1 cellular context compared by ENCODE assay signal in the genomic region with DNA sequence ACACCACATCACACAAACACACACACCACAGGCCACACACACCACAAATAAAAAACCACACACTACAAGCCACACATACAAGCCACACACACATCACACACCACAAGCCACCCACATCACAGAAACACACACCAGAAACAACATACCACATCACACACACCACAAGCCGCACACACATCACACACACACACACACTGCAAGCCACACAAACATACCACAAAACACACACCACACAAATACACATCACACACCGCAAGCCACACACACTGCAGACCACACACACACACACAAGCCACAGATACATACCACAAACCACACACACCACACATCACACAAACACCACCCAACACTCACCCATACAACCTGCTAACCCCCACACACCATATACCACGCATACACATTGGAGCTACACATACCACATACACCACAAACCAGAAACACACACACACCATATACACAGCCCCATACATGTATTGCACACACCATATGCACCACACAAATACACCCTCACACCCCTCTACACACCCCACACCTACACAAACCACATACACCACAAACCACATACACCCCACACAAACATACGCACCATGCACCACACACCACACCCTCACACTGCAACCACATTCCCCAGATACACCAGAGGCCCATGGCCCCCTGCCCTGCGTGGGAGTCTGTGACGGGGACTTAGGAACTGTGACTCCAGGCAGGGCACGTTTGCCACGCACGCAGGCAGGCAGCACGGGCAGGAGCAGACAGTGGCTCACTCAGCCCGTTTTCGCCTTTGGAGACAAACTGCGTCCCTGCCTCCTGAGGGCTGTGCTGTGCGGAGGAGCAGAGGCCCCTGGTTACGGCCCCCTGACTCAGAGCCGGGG.
A peak's percentile ranks its signal among the peaks of the same experiment; 100 is the strongest.
TF ChIP-seq lines count a peak whose summit lies in the region.

No MANE protein-coding gene starts in this region.

TF ChIP-seq in HepG2, 621 proteins besides CTCF, POLR2A, EP300 and RAD21:
- TF ChIP-seq, protein P1, sequence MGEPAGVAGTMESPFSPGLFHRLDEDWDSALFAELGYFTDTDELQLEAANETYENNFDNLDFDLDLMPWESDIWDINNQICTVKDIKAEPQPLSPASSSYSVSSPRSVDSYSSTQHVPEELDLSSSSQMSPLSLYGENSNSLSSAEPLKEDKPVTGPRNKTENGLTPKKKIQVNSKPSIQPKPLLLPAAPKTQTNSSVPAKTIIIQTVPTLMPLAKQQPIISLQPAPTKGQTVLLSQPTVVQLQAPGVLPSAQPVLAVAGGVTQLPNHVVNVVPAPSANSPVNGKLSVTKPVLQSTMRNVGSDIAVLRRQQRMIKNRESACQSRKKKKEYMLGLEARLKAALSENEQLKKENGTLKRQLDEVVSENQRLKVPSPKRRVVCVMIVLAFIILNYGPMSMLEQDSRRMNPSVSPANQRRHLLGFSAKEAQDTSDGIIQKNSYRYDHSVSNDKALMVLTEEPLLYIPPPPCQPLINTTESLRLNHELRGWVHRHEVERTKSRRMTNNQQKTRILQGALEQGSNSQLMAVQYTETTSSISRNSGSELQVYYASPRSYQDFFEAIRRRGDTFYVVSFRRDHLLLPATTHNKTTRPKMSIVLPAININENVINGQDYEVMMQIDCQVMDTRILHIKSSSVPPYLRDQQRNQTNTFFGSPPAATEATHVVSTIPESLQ (CRISPR knock-in tag; conservative IDR thresholded peaks at IDR 0.05) = no peak
- TF ChIP-seq MTA1 (CRISPR knock-in tag; IDR thresholded peaks at IDR 0.05; ENCODE audit: borderline replicate concordance) = no peak
- TF ChIP-seq HMG20A (CRISPR knock-in tag; IDR thresholded peaks at IDR 0.05; ENCODE audit: borderline replicate concordance) = no peak
- no peak for TF ChIP-seq PHF5A (CRISPR knock-in tag; IDR thresholded peaks at IDR 0.05; ENCODE audit: low read depth, unreplicated experiment)
- no peak for TF ChIP-seq CBX5 (CRISPR knock-in tag; IDR thresholded peaks at IDR 0.05; ENCODE audit: borderline replicate concordance)
- no peak for TF ChIP-seq ZNF83 (CRISPR knock-in tag; IDR thresholded peaks at IDR 0.05; ENCODE audit: borderline replicate concordance)
- TF ChIP-seq, protein P2, sequence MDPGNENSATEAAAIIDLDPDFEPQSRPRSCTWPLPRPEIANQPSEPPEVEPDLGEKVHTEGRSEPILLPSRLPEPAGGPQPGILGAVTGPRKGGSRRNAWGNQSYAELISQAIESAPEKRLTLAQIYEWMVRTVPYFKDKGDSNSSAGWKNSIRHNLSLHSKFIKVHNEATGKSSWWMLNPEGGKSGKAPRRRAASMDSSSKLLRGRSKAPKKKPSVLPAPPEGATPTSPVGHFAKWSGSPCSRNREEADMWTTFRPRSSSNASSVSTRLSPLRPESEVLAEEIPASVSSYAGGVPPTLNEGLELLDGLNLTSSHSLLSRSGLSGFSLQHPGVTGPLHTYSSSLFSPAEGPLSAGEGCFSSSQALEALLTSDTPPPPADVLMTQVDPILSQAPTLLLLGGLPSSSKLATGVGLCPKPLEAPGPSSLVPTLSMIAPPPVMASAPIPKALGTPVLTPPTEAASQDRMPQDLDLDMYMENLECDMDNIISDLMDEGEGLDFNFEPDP (CRISPR knock-in tag; conservative IDR thresholded peaks at IDR 0.05) = no peak
- no peak for TF ChIP-seq RFX1 (IDR thresholded peaks at IDR 0.05)
- TF ChIP-seq, protein P3, sequence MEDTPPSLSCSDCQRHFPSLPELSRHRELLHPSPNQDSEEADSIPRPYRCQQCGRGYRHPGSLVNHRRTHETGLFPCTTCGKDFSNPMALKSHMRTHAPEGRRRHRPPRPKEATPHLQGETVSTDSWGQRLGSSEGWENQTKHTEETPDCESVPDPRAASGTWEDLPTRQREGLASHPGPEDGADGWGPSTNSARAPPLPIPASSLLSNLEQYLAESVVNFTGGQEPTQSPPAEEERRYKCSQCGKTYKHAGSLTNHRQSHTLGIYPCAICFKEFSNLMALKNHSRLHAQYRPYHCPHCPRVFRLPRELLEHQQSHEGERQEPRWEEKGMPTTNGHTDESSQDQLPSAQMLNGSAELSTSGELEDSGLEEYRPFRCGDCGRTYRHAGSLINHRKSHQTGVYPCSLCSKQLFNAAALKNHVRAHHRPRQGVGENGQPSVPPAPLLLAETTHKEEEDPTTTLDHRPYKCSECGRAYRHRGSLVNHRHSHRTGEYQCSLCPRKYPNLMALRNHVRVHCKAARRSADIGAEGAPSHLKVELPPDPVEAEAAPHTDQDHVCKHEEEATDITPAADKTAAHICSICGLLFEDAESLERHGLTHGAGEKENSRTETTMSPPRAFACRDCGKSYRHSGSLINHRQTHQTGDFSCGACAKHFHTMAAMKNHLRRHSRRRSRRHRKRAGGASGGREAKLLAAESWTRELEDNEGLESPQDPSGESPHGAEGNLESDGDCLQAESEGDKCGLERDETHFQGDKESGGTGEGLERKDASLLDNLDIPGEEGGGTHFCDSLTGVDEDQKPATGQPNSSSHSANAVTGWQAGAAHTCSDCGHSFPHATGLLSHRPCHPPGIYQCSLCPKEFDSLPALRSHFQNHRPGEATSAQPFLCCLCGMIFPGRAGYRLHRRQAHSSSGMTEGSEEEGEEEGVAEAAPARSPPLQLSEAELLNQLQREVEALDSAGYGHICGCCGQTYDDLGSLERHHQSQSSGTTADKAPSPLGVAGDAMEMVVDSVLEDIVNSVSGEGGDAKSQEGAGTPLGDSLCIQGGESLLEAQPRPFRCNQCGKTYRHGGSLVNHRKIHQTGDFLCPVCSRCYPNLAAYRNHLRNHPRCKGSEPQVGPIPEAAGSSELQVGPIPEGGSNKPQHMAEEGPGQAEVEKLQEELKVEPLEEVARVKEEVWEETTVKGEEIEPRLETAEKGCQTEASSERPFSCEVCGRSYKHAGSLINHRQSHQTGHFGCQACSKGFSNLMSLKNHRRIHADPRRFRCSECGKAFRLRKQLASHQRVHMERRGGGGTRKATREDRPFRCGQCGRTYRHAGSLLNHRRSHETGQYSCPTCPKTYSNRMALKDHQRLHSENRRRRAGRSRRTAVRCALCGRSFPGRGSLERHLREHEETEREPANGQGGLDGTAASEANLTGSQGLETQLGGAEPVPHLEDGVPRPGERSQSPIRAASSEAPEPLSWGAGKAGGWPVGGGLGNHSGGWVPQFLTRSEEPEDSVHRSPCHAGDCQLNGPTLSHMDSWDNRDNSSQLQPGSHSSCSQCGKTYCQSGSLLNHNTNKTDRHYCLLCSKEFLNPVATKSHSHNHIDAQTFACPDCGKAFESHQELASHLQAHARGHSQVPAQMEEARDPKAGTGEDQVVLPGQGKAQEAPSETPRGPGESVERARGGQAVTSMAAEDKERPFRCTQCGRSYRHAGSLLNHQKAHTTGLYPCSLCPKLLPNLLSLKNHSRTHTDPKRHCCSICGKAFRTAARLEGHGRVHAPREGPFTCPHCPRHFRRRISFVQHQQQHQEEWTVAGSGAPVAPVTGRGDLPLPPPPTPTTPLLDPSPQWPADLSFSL (CRISPR knock-in tag; IDR thresholded peaks at IDR 0.05) = peak; percentile 81; the same call in 1 of the 2 replicates
- no peak for TF ChIP-seq GZF1 (CRISPR knock-in tag; IDR thresholded peaks at IDR 0.05)
- TF ChIP-seq, protein P4, sequence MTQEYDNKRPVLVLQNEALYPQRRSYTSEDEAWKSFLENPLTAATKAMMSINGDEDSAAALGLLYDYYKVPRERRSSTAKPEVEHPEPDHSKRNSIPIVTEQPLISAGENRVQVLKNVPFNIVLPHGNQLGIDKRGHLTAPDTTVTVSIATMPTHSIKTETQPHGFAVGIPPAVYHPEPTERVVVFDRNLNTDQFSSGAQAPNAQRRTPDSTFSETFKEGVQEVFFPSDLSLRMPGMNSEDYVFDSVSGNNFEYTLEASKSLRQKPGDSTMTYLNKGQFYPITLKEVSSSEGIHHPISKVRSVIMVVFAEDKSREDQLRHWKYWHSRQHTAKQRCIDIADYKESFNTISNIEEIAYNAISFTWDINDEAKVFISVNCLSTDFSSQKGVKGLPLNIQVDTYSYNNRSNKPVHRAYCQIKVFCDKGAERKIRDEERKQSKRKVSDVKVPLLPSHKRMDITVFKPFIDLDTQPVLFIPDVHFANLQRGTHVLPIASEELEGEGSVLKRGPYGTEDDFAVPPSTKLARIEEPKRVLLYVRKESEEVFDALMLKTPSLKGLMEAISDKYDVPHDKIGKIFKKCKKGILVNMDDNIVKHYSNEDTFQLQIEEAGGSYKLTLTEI (CRISPR knock-in tag; conservative IDR thresholded peaks at IDR 0.05) = no peak
- TF ChIP-seq, protein P5, sequence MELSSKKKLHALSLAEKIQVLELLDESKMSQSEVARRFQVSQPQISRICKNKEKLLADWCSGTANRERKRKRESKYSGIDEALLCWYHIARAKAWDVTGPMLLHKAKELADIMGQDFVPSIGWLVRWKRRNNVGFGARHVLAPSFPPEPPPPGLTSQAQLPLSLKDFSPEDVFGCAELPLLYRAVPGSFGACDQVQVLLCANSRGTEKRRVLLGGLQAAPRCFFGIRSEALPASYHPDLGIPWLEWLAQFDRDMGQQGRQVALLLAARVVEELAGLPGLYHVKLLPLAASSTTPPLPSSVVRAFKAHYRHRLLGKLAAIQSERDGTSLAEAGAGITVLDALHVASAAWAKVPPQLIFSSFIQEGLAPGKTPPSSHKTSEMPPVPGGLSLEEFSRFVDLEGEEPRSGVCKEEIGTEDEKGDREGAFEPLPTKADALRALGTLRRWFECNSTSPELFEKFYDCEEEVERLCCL (CRISPR knock-in tag; IDR thresholded peaks at IDR 0.05; ENCODE audit: borderline replicate concordance) = no peak
- 0 out of 2 replicates have a peak, but pooled peaks have one; percentile 45 for TF ChIP-seq ZNF207 (IDR thresholded peaks at IDR 0.05; ENCODE audit: borderline replicate concordance)
- TF ChIP-seq ATM (IDR thresholded peaks at IDR 0.05; ENCODE audit: borderline replicate concordance) = 0 out of 2 replicates have a peak, but pooled peaks have one; percentile 7
- TF ChIP-seq, protein P6, sequence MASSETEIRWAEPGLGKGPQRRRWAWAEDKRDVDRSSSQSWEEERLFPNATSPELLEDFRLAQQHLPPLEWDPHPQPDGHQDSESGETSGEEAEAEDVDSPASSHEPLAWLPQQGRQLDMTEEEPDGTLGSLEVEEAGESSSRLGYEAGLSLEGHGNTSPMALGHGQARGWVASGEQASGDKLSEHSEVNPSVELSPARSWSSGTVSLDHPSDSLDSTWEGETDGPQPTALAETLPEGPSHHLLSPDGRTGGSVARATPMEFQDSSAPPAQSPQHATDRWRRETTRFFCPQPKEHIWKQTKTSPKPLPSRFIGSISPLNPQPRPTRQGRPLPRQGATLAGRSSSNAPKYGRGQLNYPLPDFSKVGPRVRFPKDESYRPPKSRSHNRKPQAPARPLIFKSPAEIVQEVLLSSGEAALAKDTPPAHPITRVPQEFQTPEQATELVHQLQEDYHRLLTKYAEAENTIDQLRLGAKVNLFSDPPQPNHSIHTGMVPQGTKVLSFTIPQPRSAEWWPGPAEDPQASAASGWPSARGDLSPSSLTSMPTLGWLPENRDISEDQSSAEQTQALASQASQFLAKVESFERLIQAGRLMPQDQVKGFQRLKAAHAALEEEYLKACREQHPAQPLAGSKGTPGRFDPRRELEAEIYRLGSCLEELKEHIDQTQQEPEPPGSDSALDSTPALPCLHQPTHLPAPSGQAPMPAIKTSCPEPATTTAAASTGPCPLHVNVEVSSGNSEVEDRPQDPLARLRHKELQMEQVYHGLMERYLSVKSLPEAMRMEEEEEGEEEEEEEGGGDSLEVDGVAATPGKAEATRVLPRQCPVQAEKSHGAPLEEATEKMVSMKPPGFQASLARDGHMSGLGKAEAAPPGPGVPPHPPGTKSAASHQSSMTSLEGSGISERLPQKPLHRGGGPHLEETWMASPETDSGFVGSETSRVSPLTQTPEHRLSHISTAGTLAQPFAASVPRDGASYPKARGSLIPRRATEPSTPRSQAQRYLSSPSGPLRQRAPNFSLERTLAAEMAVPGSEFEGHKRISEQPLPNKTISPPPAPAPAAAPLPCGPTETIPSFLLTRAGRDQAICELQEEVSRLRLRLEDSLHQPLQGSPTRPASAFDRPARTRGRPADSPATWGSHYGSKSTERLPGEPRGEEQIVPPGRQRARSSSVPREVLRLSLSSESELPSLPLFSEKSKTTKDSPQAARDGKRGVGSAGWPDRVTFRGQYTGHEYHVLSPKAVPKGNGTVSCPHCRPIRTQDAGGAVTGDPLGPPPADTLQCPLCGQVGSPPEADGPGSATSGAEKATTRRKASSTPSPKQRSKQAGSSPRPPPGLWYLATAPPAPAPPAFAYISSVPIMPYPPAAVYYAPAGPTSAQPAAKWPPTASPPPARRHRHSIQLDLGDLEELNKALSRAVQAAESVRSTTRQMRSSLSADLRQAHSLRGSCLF (CRISPR knock-in tag; IDR thresholded peaks at IDR 0.05; ENCODE audit: borderline replicate concordance) = no peak
- no peak for TF ChIP-seq PAWR (CRISPR knock-in tag; IDR thresholded peaks at IDR 0.05; ENCODE audit: borderline replicate concordance)
- no peak for TF ChIP-seq ZNF616 (CRISPR knock-in tag; IDR thresholded peaks at IDR 0.05; ENCODE audit: low read depth)
- TF ChIP-seq, protein P7, sequence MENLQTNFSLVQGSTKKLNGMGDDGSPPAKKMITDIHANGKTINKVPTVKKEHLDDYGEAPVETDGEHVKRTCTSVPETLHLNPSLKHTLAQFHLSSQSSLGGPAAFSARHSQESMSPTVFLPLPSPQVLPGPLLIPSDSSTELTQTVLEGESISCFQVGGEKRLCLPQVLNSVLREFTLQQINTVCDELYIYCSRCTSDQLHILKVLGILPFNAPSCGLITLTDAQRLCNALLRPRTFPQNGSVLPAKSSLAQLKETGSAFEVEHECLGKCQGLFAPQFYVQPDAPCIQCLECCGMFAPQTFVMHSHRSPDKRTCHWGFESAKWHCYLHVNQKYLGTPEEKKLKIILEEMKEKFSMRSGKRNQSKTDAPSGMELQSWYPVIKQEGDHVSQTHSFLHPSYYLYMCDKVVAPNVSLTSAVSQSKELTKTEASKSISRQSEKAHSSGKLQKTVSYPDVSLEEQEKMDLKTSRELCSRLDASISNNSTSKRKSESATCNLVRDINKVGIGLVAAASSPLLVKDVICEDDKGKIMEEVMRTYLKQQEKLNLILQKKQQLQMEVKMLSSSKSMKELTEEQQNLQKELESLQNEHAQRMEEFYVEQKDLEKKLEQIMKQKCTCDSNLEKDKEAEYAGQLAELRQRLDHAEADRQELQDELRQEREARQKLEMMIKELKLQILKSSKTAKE (CRISPR knock-in tag; IDR thresholded peaks at IDR 0.05; ENCODE audit: borderline replicate concordance) = 0 out of 2 replicates have a peak, but pooled peaks have one; percentile 17
- TF ChIP-seq, protein P8, sequence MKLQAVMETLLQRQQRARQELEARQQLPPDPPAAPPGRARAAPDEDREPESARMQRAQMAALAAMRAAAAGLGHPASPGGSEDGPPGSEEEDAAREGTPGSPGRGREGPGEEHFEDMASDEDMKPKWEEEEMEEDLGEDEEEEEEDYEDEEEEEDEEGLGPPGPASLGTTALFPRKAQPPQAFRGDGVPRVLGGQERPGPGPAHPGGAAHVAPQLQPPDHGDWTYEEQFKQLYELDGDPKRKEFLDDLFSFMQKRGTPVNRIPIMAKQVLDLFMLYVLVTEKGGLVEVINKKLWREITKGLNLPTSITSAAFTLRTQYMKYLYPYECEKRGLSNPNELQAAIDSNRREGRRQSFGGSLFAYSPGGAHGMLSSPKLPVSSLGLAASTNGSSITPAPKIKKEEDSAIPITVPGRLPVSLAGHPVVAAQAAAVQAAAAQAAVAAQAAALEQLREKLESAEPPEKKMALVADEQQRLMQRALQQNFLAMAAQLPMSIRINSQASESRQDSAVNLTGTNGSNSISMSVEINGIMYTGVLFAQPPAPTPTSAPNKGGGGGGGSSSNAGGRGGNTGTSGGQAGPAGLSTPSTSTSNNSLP (IDR thresholded peaks at IDR 0.05; ENCODE audit: low read depth, low read length) = no peak
- no peak for TF ChIP-seq ZNF335 (CRISPR knock-in tag; IDR thresholded peaks at IDR 0.05)
- TF ChIP-seq ZSCAN21 (CRISPR knock-in tag; IDR thresholded peaks at IDR 0.05; ENCODE audit: borderline replicate concordance) = no peak
TF ChIP-seq in HepG2: peak in this region for 4.
